Comparison of ENCODE assay signal across 1 cellular context in the genomic region with DNA sequence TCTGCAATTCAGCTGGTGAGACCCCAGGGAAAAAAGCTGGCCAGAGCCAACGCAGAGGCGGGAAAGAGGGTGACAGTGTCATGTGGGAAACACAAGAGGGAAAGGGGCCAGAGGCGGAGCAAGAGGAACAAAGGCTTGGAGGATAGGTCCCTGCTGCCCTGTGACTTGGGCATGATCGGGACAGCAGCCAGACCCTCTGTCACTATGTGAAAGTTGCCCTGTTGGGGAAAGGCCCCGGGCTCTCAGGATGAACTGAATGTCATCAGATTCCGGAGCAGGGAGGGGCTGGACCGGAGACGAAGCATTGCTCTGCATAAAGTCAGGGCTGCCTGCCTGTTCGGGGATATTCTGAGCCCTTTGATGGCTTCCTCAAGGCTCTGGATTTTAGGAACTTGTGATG.
A peak's percentile ranks its signal among the peaks of the same experiment; 100 is the strongest.
TF ChIP-seq lines count a peak whose summit lies in the region.

No MANE protein-coding gene starts in this region.

TF ChIP-seq in H1, 55 proteins besides CTCF, POLR2A, EP300 and RAD21:
- TF ChIP-seq EGR1 (IDR thresholded peaks at IDR 0.05; ENCODE audit: borderline replicate concordance, low read depth, low read length) (no peak), E2F6 (IDR thresholded peaks at IDR 0.05) (peak; percentile 34; the same call in 1 of the 2 replicates), EZH2 (IDR thresholded peaks at IDR 0.05; ENCODE audit: low read depth, low read length, severe bottlenecking) (no peak), CTBP2 (IDR thresholded peaks at IDR 0.05; ENCODE audit: borderline replicate concordance, insufficient read depth, insufficient read length, low read length) (no peak), ZNF274 (IDR thresholded peaks at IDR 0.05; ENCODE audit: borderline replicate concordance, extremely low read depth, low read length) (no peak), BCL11A (IDR thresholded peaks at IDR 0.05; ENCODE audit: low read depth in 2 of 2, low read length in 2 of 2) (no peak), CBX8 (IDR thresholded peaks at IDR 0.05; ENCODE audit: borderline replicate concordance, low read depth, low read length) (no peak)
